ENCODE assay signal across 13 cellular contexts in genomic region chr7:78141533-78142281, GRCh38.
DNase-seq lines count a peak whose midpoint lies in the region; ATAC-seq and TF ChIP-seq lines count a peak whose summit lies in the region.
"Had no signal": no experiment of that assay in that cellular context is flagged by ENCODE, and none has a peak within 500 bp of the region (broad histone marks: within the 10 kb centered on the region; RNA-seq: fewer than 3 reads in every experiment).

No MANE protein-coding gene starts in this region.

- no TSS peak for BruUV-seq in A673 (replicated peaks; lab: Mats Ljungman, UMichigan)

- peak; percentile 1; the same call in 1 of the 2 replicates for TF ChIP-seq RAD21 in SK-N-SH (IDR thresholded peaks at IDR 0.05; ENCODE audit: low read length)

- ATAC-seq in HG03039 (IDR thresholded peaks at IDR 0.05; ENCODE audit: unreplicated experiment) (no peak), HG03354 (IDR thresholded peaks at IDR 0.05; ENCODE audit: poor library complexity, severe bottlenecking, unreplicated experiment) (no peak)
- ATAC-seq: activated CD8-positive, alpha-beta memory T cell treated with anti-CD3 and anti-CD28 coated beads, Interleukin-2, amount 10 ng/mL, durations not matched to agents 7 days and 5 days; right cardiac atrium had no signal

- H3K9me3 ChIP-seq in A673 (ENCODE audit: low read depth, low read length, poor library complexity, severe bottlenecking): no peaks in the 10 kb centered on the region
- no peaks in the 10 kb centered on the region for H3K9me3 ChIP-seq in SK-N-SH
- H3K9me3 ChIP-seq: adrenal gland had no signal

- H3F3A ChIP-seq in SK-N-SH (replicated peaks; ENCODE audit: insufficient read depth): peaks cover 33% of the 10 kb centered on the region

- H3K4me3 ChIP-seq in A673 (ENCODE audit: low read depth, low read length, poor library complexity, severe bottlenecking) (no peak overlapping the region), HFF-Myc (replicated peaks; ENCODE audit: low read depth, low read length) (no peak overlapping the region), SK-N-SH (ENCODE audit: low read depth in 2 of 2, low read length in 1 of 2) (no peak overlapping the region), fibroblast of the aortic adventitia (ENCODE audit: low read depth, low read length) (no peak overlapping the region)
- H3K4me3 ChIP-seq: adrenal gland had no signal

- H3K4me1 ChIP-seq in A673 (ENCODE audit: insufficient read depth, low read length, poor library complexity, severe bottlenecking): peaks cover 11% of the 10 kb centered on the region
- H3K4me1 ChIP-seq in SK-N-SH (ENCODE audit: control insufficient read depth in 1 of 2, insufficient read depth in 2 of 2, low read depth in 1 of 2, low read length in 1 of 2): peaks cover 32 to 33% of the 10 kb centered on the region in 2 experiments

- H3K4me2 ChIP-seq in SK-N-SH: peak overlapping the region; percentile 21; the same call in 1 of the 2 replicates

- TF ChIP-seq EP300 in SK-N-SH (IDR thresholded peaks at IDR 0.05; ENCODE audit: borderline replicate concordance in 1 of 2, low read depth in 1 of 2, low read length in 1 of 2): peak; percentile 76 to 99; a peak in 3 of 4 replicates

- 19% methylated on average over 9 of the region's 9 CpGs for WGBS in SK-N-SH (ENCODE audit: low lambda C conversion rate)

- POLR2A ChIA-PET in A673 (lab: Charles Lee; ENCODE audit: low non-redundant PET): no interaction called here
- POLR2A ChIA-PET in SK-N-SH (lab: Yijun Ruan, JAX): no interaction called here

- intact Hi-C loops in A673 (cut with micrococcal nuclease; ENCODE audit: unreplicated experiment): no loop called here

- DNase-seq in A673 (ENCODE audit: low spot score) (peak; percentile 55), HFF-Myc (ENCODE audit: extremely low read depth, low read depth) (peak; percentile 70), SK-N-SH (no peak), fibroblast of the aortic adventitia (ENCODE audit: low read depth) (peak; percentile 58), UCSD-AML1 (lab: John Stamatoyannopoulos, UW; ENCODE audit: unreplicated experiment) (no peak)
- DNase-seq in activated CD8-positive, alpha-beta memory T cell treated with anti-CD3 and anti-CD28 coated beads, Interleukin-2, amount 50 U/mL, for 48 hours: no peak
- DNase-seq: ACHN; activated CD8-positive, alpha-beta memory T cell treated with anti-CD3 and anti-CD28 coated beads, Interleukin-2, amount 10 ng/mL, durations not matched to agents 7 days and 5 days; adrenal gland; NCI-H1417 treated with DMSO at 0.1 percent for 48 hours; right cardiac atrium had no signal

- CTCF ChIA-PET in A673 (lab: Charles Lee) (no interaction called here), SK-N-SH (lab: Yijun Ruan, JAX) (interaction anchor here (1.2 to 1.5 kb wide), 2 partner anchors 14 to 121 kb away, joined by 3 to 4 read pairs; no protein-coding TSS in a partner anchor)

- H3K27ac ChIP-seq in A673 (ENCODE audit: low read depth, low read length, poor library complexity, severe bottlenecking) (no peak overlapping the region), SK-N-SH (ENCODE audit: low read depth in 2 of 2, low read length in 1 of 2) (peak overlapping the region; percentile 91 to 95)
- H3K27ac ChIP-seq: adrenal gland had no signal

- no peaks in the 10 kb centered on the region for H4K20me1 ChIP-seq in SK-N-SH (ENCODE audit: insufficient read depth)

- no peak overlapping the region for H3K9ac ChIP-seq in SK-N-SH

- H3K27me3 ChIP-seq in A673 (replicated peaks; ENCODE audit: insufficient read depth, low read depth, low read length, poor library complexity): no peaks in the 10 kb centered on the region
- no peaks in the 10 kb centered on the region for H3K27me3 ChIP-seq in SK-N-SH (ENCODE audit: insufficient read depth)
- H3K27me3 ChIP-seq: adrenal gland had no signal

- TF ChIP-seq CTCF in A673 (conservative IDR thresholded peaks at IDR 0.05; ENCODE audit: low read depth, low read length) (no peak), HFF-Myc (IDR thresholded peaks at IDR 0.05; ENCODE audit: low read depth, low read length, missing control alignments) (no peak), SK-N-SH (IDR thresholded peaks at IDR 0.05) (no peak), fibroblast of the aortic adventitia (IDR thresholded peaks at IDR 0.05; ENCODE audit: insufficient read depth, low read length) (no peak)

- H2AFZ ChIP-seq in SK-N-SH (ENCODE audit: low read depth): peak overlapping the region; percentile 11; the same call in 1 of the 2 replicates

- H3K79me2 ChIP-seq in SK-N-SH (ENCODE audit: insufficient read depth): no peaks in the 10 kb centered on the region

- H3K36me3 ChIP-seq in A673 (ENCODE audit: insufficient read depth, low read length, poor library complexity, severe bottlenecking): no peaks in the 10 kb centered on the region
- no peaks in the 10 kb centered on the region for H3K36me3 ChIP-seq in SK-N-SH (replicated peaks in 1 of 2; ENCODE audit: control insufficient read depth in 1 of 2, insufficient read depth in 2 of 2, low read length in 1 of 2)
- H3K36me3 ChIP-seq: adrenal gland had no signal

- H3K9me2 ChIP-seq in SK-N-SH: no peaks in the 10 kb centered on the region; the same call in 1 of the 2 replicates

TF ChIP-seq in SK-N-SH, 30 proteins besides CTCF, POLR2A, EP300 and RAD21 (continues in another document):
- TF ChIP-seq SMC3 (IDR thresholded peaks at IDR 0.05; ENCODE audit: low read depth, low read length) (no peak), MEF2A (IDR thresholded peaks at IDR 0.05; ENCODE audit: borderline replicate concordance, low read depth) (peak; percentile 82; the same call in 1 of the 2 replicates), NRF1 (IDR thresholded peaks at IDR 0.05; ENCODE audit: low read depth, low read length) (no peak), MAX (IDR thresholded peaks at IDR 0.05; ENCODE audit: low read depth) (peak; percentile 74; the same call in 1 of the 2 replicates), ELF1 (IDR thresholded peaks at IDR 0.05) (peak; percentile 25; the same call in 1 of the 2 replicates), IRF3 (IDR thresholded peaks at IDR 0.05; ENCODE audit: low read depth, low read length) (no peak), MXI1 (IDR thresholded peaks at IDR 0.05; ENCODE audit: low read depth, low read length) (no peak), RXRA (IDR thresholded peaks at IDR 0.05; ENCODE audit: borderline replicate concordance, low read depth) (peak; percentile 92), POLR2AphosphoS5 (IDR thresholded peaks at IDR 0.05; ENCODE audit: low read depth, low read length) (peak; percentile 96), NFIC (IDR thresholded peaks at IDR 0.05; ENCODE audit: borderline replicate concordance) (peak; percentile 91), REST (IDR thresholded peaks at IDR 0.05; ENCODE audit: low read depth, low read length) (peak; percentile 73), FOSL2 (IDR thresholded peaks at IDR 0.05; ENCODE audit: borderline replicate concordance, low read depth) (peak; percentile 99), EZH2phosphoT487 (IDR thresholded peaks at IDR 0.05; ENCODE audit: borderline replicate concordance, low read depth) (no peak)
- TF ChIP-seq, protein P1, sequence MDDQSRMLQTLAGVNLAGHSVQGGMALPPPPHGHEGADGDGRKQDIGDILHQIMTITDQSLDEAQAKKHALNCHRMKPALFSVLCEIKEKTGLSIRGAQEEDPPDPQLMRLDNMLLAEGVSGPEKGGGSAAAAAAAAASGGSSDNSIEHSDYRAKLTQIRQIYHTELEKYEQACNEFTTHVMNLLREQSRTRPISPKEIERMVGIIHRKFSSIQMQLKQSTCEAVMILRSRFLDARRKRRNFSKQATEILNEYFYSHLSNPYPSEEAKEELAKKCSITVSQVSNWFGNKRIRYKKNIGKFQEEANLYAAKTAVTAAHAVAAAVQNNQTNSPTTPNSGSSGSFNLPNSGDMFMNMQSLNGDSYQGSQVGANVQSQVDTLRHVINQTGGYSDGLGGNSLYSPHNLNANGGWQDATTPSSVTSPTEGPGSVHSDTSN (IDR thresholded peaks at IDR 0.05): peak; percentile 97

Comparison
In these comparisons a context has a peak if more than half of its experiments do, and no peak if none do; other contexts are left out.
1. DNase-seq: peak in A673 (single experiment), HFF-Myc (single experiment) and fibroblast of the aortic adventitia (single experiment); none in SK-N-SH (single experiment), activated CD8-positive, alpha-beta memory T cell treated with anti-CD3 and anti-CD28 coated beads, Interleukin-2, amount 50 U/mL, for 48 hours (single experiment) and UCSD-AML1 (single experiment).